ENCODE assay signal across 2 cellular contexts in genomic region chr9:117516676-117517632, GRCh38.
TF ChIP-seq lines count a peak whose summit lies in the region.

No MANE protein-coding gene starts in this region.

TF ChIP-seq in liver, 16 proteins besides CTCF, POLR2A, EP300 and RAD21:
- TF ChIP-seq ZBTB33 (IDR thresholded peaks at IDR 0.05) (no peak), YY1 (IDR thresholded peaks at IDR 0.05) (peak; percentile 40), HNF4A (conservative IDR thresholded peaks at IDR 0.05) (peak; percentile 38 to 42), SP1 (IDR thresholded peaks at IDR 0.05) (peak; percentile 57), JUND (IDR thresholded peaks at IDR 0.05) (no peak), GABPA (IDR thresholded peaks at IDR 0.05 in 1 of 2, conservative IDR thresholded peaks at IDR 0.05 in 1 of 2) (no peak), EGR1 (IDR thresholded peaks at IDR 0.05; ENCODE audit: low read depth in 2 of 2) (no peak), RXRA (IDR thresholded peaks at IDR 0.05) (peak in 1 of 2 donors; percentile 55), FOXA2 (IDR thresholded peaks at IDR 0.05) (peak; percentile 77), ATF3 (IDR thresholded peaks at IDR 0.05) (no peak), MAX (IDR thresholded peaks at IDR 0.05) (no peak), REST (IDR thresholded peaks at IDR 0.05) (peak; percentile 29), NR2F2 (IDR thresholded peaks at IDR 0.05) (no peak), HNF4G (IDR thresholded peaks at IDR 0.05) (no peak), TAF1 (conservative IDR thresholded peaks at IDR 0.05) (peak; percentile 43), FOXA1 (IDR thresholded peaks at IDR 0.05) (peak; percentile 25)

TF ChIP-seq in HepG2, 621 proteins besides CTCF, POLR2A, EP300 and RAD21 (continued from another document):
- TF ChIP-seq ARID3A (IDR thresholded peaks at IDR 0.05; ENCODE audit: low read depth, low read length) = no peak
- no peak for TF ChIP-seq CENPT (CRISPR knock-in tag; IDR thresholded peaks at IDR 0.05; ENCODE audit: low read depth)
- no peak for TF ChIP-seq ZBTB39 (CRISPR knock-in tag; IDR thresholded peaks at IDR 0.05)
- TF ChIP-seq TERF1 (CRISPR knock-in tag; IDR thresholded peaks at IDR 0.05) = no peak
- TF ChIP-seq ZNF556 (CRISPR knock-in tag; IDR thresholded peaks at IDR 0.05; ENCODE audit: borderline replicate concordance) = no peak
- no peak for TF ChIP-seq ZFP1 (CRISPR knock-in tag; IDR thresholded peaks at IDR 0.05)
